8 cellular contexts compared by ENCODE assay signal in genomic region chr3:153026026-153026425, GRCh38.
A peak's percentile ranks its signal among the peaks of the same experiment; 100 is the strongest.
DNase-seq lines count a peak whose midpoint lies in the region; ATAC-seq and TF ChIP-seq lines count a peak whose summit lies in the region.

No MANE protein-coding gene starts in this region.

- H3K9ac ChIP-seq in colonic mucosa (ENCODE audit: low read depth in 2 of 2, low read length in 2 of 2): no peak overlapping the region

- H3K9me3 ChIP-seq in colonic mucosa: no peaks in the 10 kb centered on the region

- TF ChIP-seq CTCF in AG09319 (IDR thresholded peaks at IDR 0.05; ENCODE audit: low read depth, low read length) (peak; percentile 55), colonic mucosa (IDR thresholded peaks at IDR 0.05) (peak; percentile 57), nephron (IDR thresholded peaks at IDR 0.05; ENCODE audit: unreplicated experiment in 3 of 3) (peak; percentile 59 to 72 (median 63))

- H3K36me3 ChIP-seq in colonic mucosa: no peaks in the 10 kb centered on the region

- ATAC-seq in GM18519 (IDR thresholded peaks at IDR 0.05; ENCODE audit: low FRiP score, unreplicated experiment): peak; percentile 83
- ATAC-seq in activated CD4-positive, alpha-beta T cell treated with anti-CD3 and anti-CD28 coated beads for 36 hours: no peak

- no peak overlapping the region for H3K4me3 Mint-ChIP-seq in nephron
- H3K4me3 Mint-ChIP-seq in activated CD4-positive, alpha-beta T cell treated with anti-CD3 and anti-CD28 coated beads for 36 hours: no peak overlapping the region

- no peak overlapping the region for H3K27ac ChIP-seq in colonic mucosa

- H3K9me3 Mint-ChIP-seq in nephron: no peaks in the 10 kb centered on the region
- H3K9me3 Mint-ChIP-seq in activated CD4-positive, alpha-beta T cell treated with anti-CD3 and anti-CD28 coated beads for 36 hours (ENCODE audit: low read depth): no peaks in the 10 kb centered on the region

- intact Hi-C loops in colonic mucosa (cut with DNase I): loop anchor here (10.0 kb wide), 1 partner anchor 899 kb away; no protein-coding TSS in a partner anchor
- intact Hi-C loops in activated CD4-positive, alpha-beta T cell treated with anti-CD3 and anti-CD28 coated beads for 36 hours (cut with DNase I, micrococcal nuclease): loop anchor here (1.0 to 5.0 kb wide), 5 partner anchors 571 to 1226 kb away; no protein-coding TSS in a partner anchor

- H3K4me1 Mint-ChIP-seq in nephron: peaks cover 43% of the 10 kb centered on the region
- H3K4me1 Mint-ChIP-seq in activated CD4-positive, alpha-beta T cell treated with anti-CD3 and anti-CD28 coated beads for 36 hours: no peaks in the 10 kb centered on the region

- H3K27ac Mint-ChIP-seq in nephron: no peak overlapping the region
- H3K27ac Mint-ChIP-seq in activated CD4-positive, alpha-beta T cell treated with anti-CD3 and anti-CD28 coated beads for 36 hours: no peak overlapping the region

- POLR2A ChIA-PET in activated CD4-positive, alpha-beta T cell treated with anti-CD3 and anti-CD28 coated beads for 36 hours (lab: Charles Lee): no interaction called here

- no peaks in the 10 kb centered on the region for H3K36me3 Mint-ChIP-seq in nephron (ENCODE audit: low read depth)
- no peaks in the 10 kb centered on the region for H3K36me3 Mint-ChIP-seq in activated CD4-positive, alpha-beta T cell treated with anti-CD3 and anti-CD28 coated beads for 36 hours (ENCODE audit: low read depth)

- H3K27me3 Mint-ChIP-seq in nephron (ENCODE audit: low read depth): no peaks in the 10 kb centered on the region
- H3K27me3 Mint-ChIP-seq in activated CD4-positive, alpha-beta T cell treated with anti-CD3 and anti-CD28 coated beads for 36 hours: peaks cover 1% of the 10 kb centered on the region

- no peak overlapping the region for H3K4me3 ChIP-seq in colonic mucosa

- H3K27me3 ChIP-seq in colonic mucosa: no peaks in the 10 kb centered on the region

- H3K4me1 ChIP-seq in colonic mucosa: no peaks in the 10 kb centered on the region

- DNase-seq in AG09319 (ENCODE audit: extremely low read depth, low read depth): no peak
- DNase-seq in NCI-H446 treated with DMSO at 0.1 percent for 48 hours (lab: John Stamatoyannopoulos, UW): peak; percentile 10
- no peak for DNase-seq in colonic mucosa
- DNase-seq in activated CD4-positive, alpha-beta T cell treated with anti-CD3 and anti-CD28 coated beads for 36 hours: no peak
- no peak for DNase-seq in UCSD-AML1 (lab: John Stamatoyannopoulos, UW; ENCODE audit: unreplicated experiment)
- no peak for DNase-seq in SK-N-DZ (ENCODE audit: low spot score)

- CTCF ChIA-PET in activated CD4-positive, alpha-beta T cell treated with anti-CD3 and anti-CD28 coated beads for 36 hours (lab: Charles Lee): interaction anchor here (0.7 to 1.4 kb wide), 7 partner anchors 8 to 997 kb away, joined by 3 to 6 read pairs (median 3); no protein-coding TSS in a partner anchor
